Comparison of ENCODE assay signal across 15 cellular contexts in the genomic region with DNA sequence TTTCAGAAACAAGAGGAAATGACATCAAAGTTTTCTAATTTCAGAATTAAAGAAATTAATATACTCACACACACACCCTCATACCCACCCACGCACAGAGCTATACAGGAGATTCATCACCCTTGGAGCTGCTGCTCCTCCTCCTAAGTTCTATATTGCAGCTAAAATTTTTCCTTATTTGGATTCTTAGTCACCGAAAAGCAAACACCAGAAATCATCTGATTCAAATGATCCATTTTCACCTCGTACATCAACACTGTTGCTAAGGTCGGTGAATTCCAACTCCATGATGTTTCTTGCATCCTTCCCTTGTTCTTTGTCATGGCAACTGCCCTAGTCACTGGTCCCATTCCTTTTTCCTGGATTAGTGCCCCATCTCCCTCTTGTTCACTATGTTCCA.
DNase-seq lines count a peak whose midpoint lies in the region; ATAC-seq and TF ChIP-seq lines count a peak whose summit lies in the region.
"Had no signal": no experiment of that assay in that cellular context is flagged by ENCODE, and none has a peak within 500 bp of the region (broad histone marks: within the 10 kb centered on the region; RNA-seq: fewer than 3 reads in every experiment).

No MANE protein-coding gene starts in this region.

- H3K36me3 ChIP-seq in PC-3 (ENCODE audit: low read depth, low read length), result no peaks in the 10 kb centered on the region
- H3K36me3 ChIP-seq: ovary, tibial artery had no signal

- no peaks in the 10 kb centered on the region for H3K9me3 ChIP-seq in PC-3 (ENCODE audit: low read length)
- H3K9me3 ChIP-seq: ovary, tibial artery had no signal

- DNase-seq in EH (ENCODE audit: low read depth), result peak; percentile 70
- peak; percentile 80 for DNase-seq in PC-3
- DNase-seq in epithelial cell of esophagus (ENCODE audit: low read depth), result peak; percentile 83
- peak; percentile 85 for DNase-seq in skeletal muscle cell (ENCODE audit: low read depth)
- no peak for DNase-seq in NCI-H1105 (lab: John Stamatoyannopoulos, UW)
- DNase-seq in HuH-7 (ENCODE audit: low spot score), result no peak
- DNase-seq in kidney tubule cell (ENCODE audit: low spot score), result no peak
- DNase-seq: activated naive CD8-positive, alpha-beta T cell treated with anti-CD3 and anti-CD28 coated beads for 36 hours; activated T-cell treated with anti-CD3 and anti-CD28 coated beads, Interleukin-2, amount 50 U/mL, for 24 hours; Karpas-422; left ventricle myocardium superior; NCI-H146; ovary; tibial artery had no signal

- intact Hi-C loops in PC-3 (cut with micrococcal nuclease), result no loop called here

- peak; percentile 95 for ATAC-seq in PC-3
- ATAC-seq: left ventricle myocardium superior had no signal

- no peaks in the 10 kb centered on the region for H4K20me1 ChIP-seq in PC-3 (ENCODE audit: low read length)

- H3K9me2 ChIP-seq in PC-3 (replicated peaks; ENCODE audit: low read length), result no peaks in the 10 kb centered on the region

- H3K79me2 ChIP-seq in PC-3 (ENCODE audit: low read length), result no peaks in the 10 kb centered on the region

- H3K27ac ChIP-seq in PC-3 (ENCODE audit: low read length), result 0 out of 2 replicates have a peak overlapping the region, but pooled peaks have one; percentile 7
- H3K27ac ChIP-seq: ovary, skin epidermis, tibial artery had no signal

- POLR2A ChIA-PET in PC-3 (lab: Charles Lee; ENCODE audit: unreplicated experiment), result interaction anchor here (0.7 kb wide), 1 partner anchor 93 kb away, joined by 5 read pairs; no protein-coding TSS in a partner anchor

- no peak for TF ChIP-seq CTCF in PC-3 (conservative IDR thresholded peaks at IDR 0.05; ENCODE audit: low read depth, low read length)
- no peak for TF ChIP-seq CTCF in epithelial cell of esophagus (IDR thresholded peaks at IDR 0.05; ENCODE audit: insufficient read depth, low read depth, low read length, missing control alignments)

- H3K4me1 ChIP-seq in PC-3 (ENCODE audit: insufficient read depth, low read length), result peaks cover 5% of the 10 kb centered on the region
- H3K4me1 ChIP-seq: tibial artery had no signal

- H3F3A ChIP-seq in PC-3 (ENCODE audit: low read length, unreplicated experiment), result no peaks in the 10 kb centered on the region

- BruUV-seq in PC-3 (replicated peaks; lab: Mats Ljungman, UMichigan), result no TSS peak

- CTCF ChIA-PET in PC-3 (lab: Charles Lee), result interaction anchor here (0.6 kb wide), 1 partner anchor 236 kb away, joined by 3 read pairs; no protein-coding TSS in a partner anchor

- H3K27me3 ChIP-seq in PC-3 (ENCODE audit: low read length), result no peaks in the 10 kb centered on the region
- H3K27me3 ChIP-seq: ovary, tibial artery had no signal

- H3K4me2 ChIP-seq in PC-3 (ENCODE audit: low read length), result no peak overlapping the region

- no peak overlapping the region for H3K9ac ChIP-seq in PC-3 (ENCODE audit: low read length)

- no peak overlapping the region for H2AFZ ChIP-seq in PC-3 (ENCODE audit: low read length)

- H3K4me3 ChIP-seq in PC-3 (ENCODE audit: low read length) (no peak overlapping the region), epithelial cell of esophagus (ENCODE audit: low read length) (no peak overlapping the region), skeletal muscle cell (ENCODE audit: low read depth, low read length) (no peak overlapping the region)
- H3K4me3 ChIP-seq: ovary, skin epidermis, tibial artery had no signal

Comparison
In these comparisons a context has a peak if more than half of its experiments do, and no peak if none do; other contexts are left out.
1. DNase-seq: peak in EH (single experiment), PC-3 (single experiment), epithelial cell of esophagus (single experiment) and skeletal muscle cell (single experiment); none in NCI-H1105 (single experiment), HuH-7 (single experiment) and kidney tubule cell (single experiment).